ENCODE assay signal across 18 cellular contexts in genomic region chr4:77692847-77693432, GRCh38.
A peak's percentile ranks its signal among the peaks of the same experiment; 100 is the strongest.
DNase-seq lines count a peak whose midpoint lies in the region; ATAC-seq, FAIRE-seq and TF ChIP-seq lines count a peak whose summit lies in the region.
"Had no signal": no experiment of that assay in that cellular context is flagged by ENCODE, and none has a peak within 500 bp of the region (broad histone marks: within the 10 kb centered on the region; RNA-seq: fewer than 3 reads in every experiment).

No MANE protein-coding gene starts in this region.

- no peak for FAIRE-seq in HepG2 (lab: Jason Lieb, UNC)
- FAIRE-seq in small intestine (lab: Jason Lieb, UNC): peak; percentile 79
- FAIRE-seq: GM12878, HTR-8/SVneo had no signal

- H3K27ac Mint-ChIP-seq in endodermal cell: no peak overlapping the region
- H3K27ac Mint-ChIP-seq in naive thymus-derived CD4-positive, alpha-beta T cell: no peak overlapping the region
- H3K27ac Mint-ChIP-seq: CD4-positive, CD25-positive, alpha-beta regulatory T cell; HFFc6 had no signal

- no peak for TF ChIP-seq RAD21 in HepG2 (CRISPR knock-in tag; IDR thresholded peaks at IDR 0.05)

- no peaks in the 10 kb centered on the region for H3K27me3 ChIP-seq in HepG2 (ENCODE audit: control insufficient read depth in 1 of 2, insufficient read depth in 2 of 2, low read length in 2 of 2)
- no peaks in the 10 kb centered on the region for H3K27me3 ChIP-seq in right lobe of liver
- no peaks in the 10 kb centered on the region for H3K27me3 ChIP-seq in endodermal cell (ENCODE audit: control insufficient read depth, insufficient read depth, low read length, poor library complexity, severe bottlenecking)
- no peaks in the 10 kb centered on the region for H3K27me3 ChIP-seq in small intestine (ENCODE audit: control insufficient read depth in 2 of 2, insufficient read depth in 2 of 2, low read length in 2 of 2)
- H3K27me3 ChIP-seq in naive thymus-derived CD4-positive, alpha-beta T cell (ENCODE audit: control insufficient read depth in 2 of 2, insufficient read depth in 2 of 2, low read length in 2 of 2): no peaks in the 10 kb centered on the region
- H3K27me3 ChIP-seq: BLaER1 treated with 17β-estradiol and CSF1 and Interleukin-3, amounts not matched to agents 10 nM and 100 nM had no signal

- H3K36me3 ChIP-seq in HepG2 (replicated peaks in 1 of 2; ENCODE audit: control insufficient read depth in 1 of 2, insufficient read depth in 2 of 2, low read length in 2 of 2) (no peaks in the 10 kb centered on the region), right lobe of liver (no peaks in the 10 kb centered on the region), endodermal cell (ENCODE audit: control insufficient read depth, insufficient read depth, low read length) (no peaks in the 10 kb centered on the region), small intestine (ENCODE audit: control insufficient read depth in 2 of 2, insufficient read depth in 2 of 2, low read length in 2 of 2) (no peaks in the 10 kb centered on the region)
- H3K36me3 ChIP-seq in naive thymus-derived CD4-positive, alpha-beta T cell (ENCODE audit: control insufficient read depth in 2 of 3, insufficient read depth in 3 of 3, low read length in 3 of 3): no peaks in the 10 kb centered on the region
- H3K36me3 ChIP-seq: BLaER1 treated with 17β-estradiol and CSF1 and Interleukin-3, amounts not matched to agents 10 nM and 100 nM had no signal

- no peak for TF ChIP-seq EP300 in HepG2 (IDR thresholded peaks at IDR 0.05; ENCODE audit: low read depth in 2 of 2, low read length in 2 of 2)
- TF ChIP-seq EP300 in HepG2 (CRISPR knock-in tag; IDR thresholded peaks at IDR 0.05; ENCODE audit: borderline replicate concordance): no peak

- H2AFZ ChIP-seq in HepG2 (ENCODE audit: low read length): no peak overlapping the region

- H3K27ac ChIP-seq in HepG2 (ENCODE audit: extremely low read length, insufficient read depth, low read length) (no peak overlapping the region), right lobe of liver (no peak overlapping the region), endodermal cell (ENCODE audit: low read depth, low read length) (no peak overlapping the region), small intestine (ENCODE audit: low read depth in 1 of 2, low read length in 1 of 2) (no peak overlapping the region)
- no peak overlapping the region for H3K27ac ChIP-seq in naive thymus-derived CD4-positive, alpha-beta T cell (ENCODE audit: low read depth, low read length)
- H3K27ac ChIP-seq: 22Rv1; BLaER1 treated with 17β-estradiol and CSF1 and Interleukin-3, amounts not matched to agents 10 nM and 100 nM had no signal

- H3K4me3 ChIP-seq in HepG2 (replicated peaks in 1 of 3; ENCODE audit: insufficient read depth in 1 of 3, low read depth in 2 of 3, low read length in 3 of 3) (no peak overlapping the region), right lobe of liver (no peak overlapping the region), endodermal cell (ENCODE audit: low read length) (no peak overlapping the region), small intestine (ENCODE audit: low read depth in 1 of 2, low read length in 2 of 2) (no peak overlapping the region)
- no peak overlapping the region for H3K4me3 ChIP-seq in naive thymus-derived CD4-positive, alpha-beta T cell (ENCODE audit: low read length)
- H3K4me3 ChIP-seq: BLaER1 treated with 17β-estradiol and CSF1 and Interleukin-3, amounts not matched to agents 10 nM and 100 nM; GM12878 had no signal

- TF ChIP-seq POLR2A in HepG2 (IDR thresholded peaks at IDR 0.05; ENCODE audit: insufficient read depth in 1 of 2, low read depth in 2 of 2, low read length in 2 of 2): no peak
- no peak for TF ChIP-seq POLR2A in right lobe of liver (IDR thresholded peaks at IDR 0.05)

- intact Hi-C loops in HepG2 (cut with micrococcal nuclease; ENCODE audit: unreplicated experiment): loop anchor here (10.0 kb wide), 1 partner anchor 308 kb away; no protein-coding TSS in a partner anchor
- intact Hi-C loops in right lobe of liver (cut with DNase I): no loop called here
- intact Hi-C loops in naive thymus-derived CD4-positive, alpha-beta T cell (cut with micrococcal nuclease): no loop called here

- POLR2A ChIA-PET in HepG2 (lab: Yijun Ruan, JAX): no interaction called here
- POLR2A ChIA-PET in naive thymus-derived CD4-positive, alpha-beta T cell (lab: Charles Lee): no interaction called here

- no TSS peak for BruUV-seq in HepG2 (replicated peaks; lab: Mats Ljungman, UMichigan)

- no peaks in the 10 kb centered on the region for H3K36me3 Mint-ChIP-seq in endodermal cell (ENCODE audit: low read depth)
- no peaks in the 10 kb centered on the region for H3K36me3 Mint-ChIP-seq in naive thymus-derived CD4-positive, alpha-beta T cell
- H3K36me3 Mint-ChIP-seq: CD4-positive, CD25-positive, alpha-beta regulatory T cell had no signal

- H3K9ac ChIP-seq in HepG2 (ENCODE audit: insufficient read depth, low read depth, low read length): no peak overlapping the region
- no peak overlapping the region for H3K9ac ChIP-seq in endodermal cell (ENCODE audit: extremely low read depth, low read length, poor library complexity, severe bottlenecking)
- H3K9ac ChIP-seq: BLaER1 treated with 17β-estradiol and CSF1 and Interleukin-3, amounts not matched to agents 10 nM and 100 nM had no signal

- CTCF ChIA-PET in HepG2 (lab: Yijun Ruan, JAX; ENCODE audit: low intra/inter-chr PET ratio, low total read pairs): no interaction called here
- CTCF ChIA-PET in naive thymus-derived CD4-positive, alpha-beta T cell (lab: Charles Lee): no interaction called here

- no peak overlapping the region for H3K4me2 ChIP-seq in HepG2 (ENCODE audit: low read depth, low read length)
- H3K4me2 ChIP-seq: BLaER1 treated with 17β-estradiol and CSF1 and Interleukin-3, amounts not matched to agents 10 nM and 100 nM had no signal

- H3K9me3 ChIP-seq in HepG2 (ENCODE audit: low read length) (no peaks in the 10 kb centered on the region), right lobe of liver (no peaks in the 10 kb centered on the region), endodermal cell (ENCODE audit: control insufficient read depth, low read length) (no peaks in the 10 kb centered on the region), small intestine (ENCODE audit: control insufficient read depth, low read depth) (no peaks in the 10 kb centered on the region)
- H3K9me3 ChIP-seq in naive thymus-derived CD4-positive, alpha-beta T cell (ENCODE audit: control insufficient read depth in 2 of 3, low read length in 3 of 3): no peaks in the 10 kb centered on the region
- H3K9me3 ChIP-seq: BLaER1 treated with 17β-estradiol and CSF1 and Interleukin-3, amounts not matched to agents 10 nM and 100 nM had no signal

- TF ChIP-seq CTCF in HepG2 (CRISPR knock-in tag; IDR thresholded peaks at IDR 0.05) (no peak), right lobe of liver (IDR thresholded peaks at IDR 0.05) (no peak), endodermal cell (conservative IDR thresholded peaks at IDR 0.05) (peak; percentile 30)

- no peak overlapping the region for H3K4me3 Mint-ChIP-seq in endodermal cell
- no peak overlapping the region for H3K4me3 Mint-ChIP-seq in naive thymus-derived CD4-positive, alpha-beta T cell
- H3K4me3 Mint-ChIP-seq: CD4-positive, CD25-positive, alpha-beta regulatory T cell; HFFc6 had no signal

- ATAC-seq in HepG2: peak; percentile 65
- no peak for ATAC-seq in right lobe of liver
- no peak for ATAC-seq in naive thymus-derived CD4-positive, alpha-beta T cell
- ATAC-seq: GM12878 had no signal

- DNase-seq in HepG2 (ENCODE audit: low spot score): no peak
- no peak for DNase-seq in right lobe of liver
- DNase-seq in endodermal cell: no peak
- no peak for DNase-seq in small intestine
- DNase-seq in superior temporal gyrus (ENCODE audit: extremely low spot score): no peak
- no peak for DNase-seq in NCI-H2227 (lab: John Stamatoyannopoulos, UW; ENCODE audit: unreplicated experiment)
- DNase-seq in naive thymus-derived CD4-positive, alpha-beta T cell: no peak
- DNase-seq: CD4-positive, CD25-positive, alpha-beta regulatory T cell; DMS 273 treated with DMSO at 0.1 percent for 48 hours; DMS79; GOT3; HCEC 1CT; HFFc6; KBM-7 had no signal

- H3K4me1 ChIP-seq in HepG2 (ENCODE audit: insufficient read depth, low read length) (peaks cover 19% of the 10 kb centered on the region), right lobe of liver (peaks cover 0 to 9% (median 3%) of the 10 kb centered on the region in 4 donors), endodermal cell (ENCODE audit: control insufficient read depth, insufficient read depth, low read length) (no peaks in the 10 kb centered on the region), small intestine (ENCODE audit: control insufficient read depth in 2 of 2, insufficient read depth in 1 of 2, low read depth in 1 of 2, low read length in 1 of 2) (no peaks in the 10 kb centered on the region)
- H3K4me1 ChIP-seq in naive thymus-derived CD4-positive, alpha-beta T cell (ENCODE audit: control insufficient read depth in 2 of 2, insufficient read depth in 2 of 2, low read length in 2 of 2): no peaks in the 10 kb centered on the region

- H3K27me3 Mint-ChIP-seq in endodermal cell (ENCODE audit: insufficient read depth): no peaks in the 10 kb centered on the region
- peaks cover 0 to 14% (median 5%) of the 10 kb centered on the region in 5 donors for H3K27me3 Mint-ChIP-seq in naive thymus-derived CD4-positive, alpha-beta T cell

- H4K20me1 ChIP-seq in HepG2 (ENCODE audit: insufficient read depth, low read length): no peaks in the 10 kb centered on the region
- H4K20me1 ChIP-seq: BLaER1 treated with 17β-estradiol and CSF1 and Interleukin-3, amounts not matched to agents 10 nM and 100 nM had no signal

- no peaks in the 10 kb centered on the region for H3K79me2 ChIP-seq in HepG2 (ENCODE audit: insufficient read depth, low read length)

- WGBS in HepG2 (ENCODE audit: low lambda C conversion rate): 46% methylated on average over 5 of the region's 5 CpGs
- WGBS in right lobe of liver (ENCODE audit: insufficient coverage, low coverage, low lambda C conversion rate, missing lambda C conversion rate): 94% methylated on average over 5 of the region's 5 CpGs
- 91 to 100% methylated on average over 2 to 5 of the region's 5 CpGs for whole genome bisulfite sequencing in endodermal cell (ENCODE audit: insufficient coverage in 1 of 2, insufficient read length in 1 of 2), 2 experiments
- WGBS in small intestine, 3 donors: 94 to 97% (median 96%) methylated on average over 5 of the region's 5 CpGs

- H3K9me3 Mint-ChIP-seq in endodermal cell: no peaks in the 10 kb centered on the region
- H3K9me3 Mint-ChIP-seq in naive thymus-derived CD4-positive, alpha-beta T cell: no peaks in the 10 kb centered on the region
- H3K9me3 Mint-ChIP-seq: CD4-positive, CD25-positive, alpha-beta regulatory T cell; HFFc6 had no signal

- peaks cover 13% of the 10 kb centered on the region for H3K4me1 Mint-ChIP-seq in endodermal cell
- no peaks in the 10 kb centered on the region for H3K4me1 Mint-ChIP-seq in naive thymus-derived CD4-positive, alpha-beta T cell

- in situ Hi-C loops in HepG2 (cut with HindIII; ENCODE audit: extremely low pct_ligation_motif_present, low pct_unique_long_range_greater_than_20kb): no loop called here

TF ChIP-seq in HepG2, 621 proteins besides CTCF, POLR2A, EP300 and RAD21 (continues in another document):
- TF ChIP-seq NFE2L2 (IDR thresholded peaks at IDR 0.05; ENCODE audit: low read length): peak; percentile 54
